In genomic region chr16:82504811-82505210, GRCh38 we compare ENCODE assay signal across 18 cellular contexts.
"Had no signal": no experiment of that assay in that cellular context is flagged by ENCODE, and none has a peak within 500 bp of the region (broad histone marks: within the 10 kb centered on the region; RNA-seq: fewer than 3 reads in every experiment).

No MANE protein-coding gene starts in this region.

- H3K9me3 ChIP-seq: psoas muscle had no signal

- H3K27me3 ChIP-seq: sigmoid colon had no signal

- ATAC-seq: effector memory CD8-positive, alpha-beta T cell; foreskin keratinocyte; left ventricle myocardium superior; psoas muscle had no signal

- H3K4me1 Mint-ChIP-seq: immature natural killer cell, naive B cell had no signal

- H3K4me1 ChIP-seq: esophagus squamous epithelium, foreskin keratinocyte, psoas muscle, sigmoid colon had no signal

- H3K4me3 ChIP-seq: esophagus squamous epithelium, lung, psoas muscle, sigmoid colon, skin epidermis had no signal

- H3K4me3 Mint-ChIP-seq: effector memory CD8-positive, alpha-beta T cell; immature natural killer cell; naive B cell; nephron progenitor cell had no signal

- H3K27ac ChIP-seq: esophagus squamous epithelium, foreskin keratinocyte, psoas muscle, sigmoid colon, skin epidermis had no signal

- H3K36me3 ChIP-seq: esophagus squamous epithelium, sigmoid colon had no signal

- H3K36me3 Mint-ChIP-seq: immature natural killer cell, naive B cell had no signal

- FAIRE-seq: keratinocyte had no signal

- DNase-seq: effector memory CD8-positive, alpha-beta T cell; esophagus squamous epithelium; foreskin keratinocyte; immature natural killer cell; left ventricle myocardium superior; mesenchymal stem cell; midbrain; naive B cell; nephron progenitor cell; psoas muscle; retina; sigmoid colon; stimulated activated CD4-positive, alpha-beta T cell treated with anti-CD3 and anti-CD28 coated beads, Interleukin-2, amount 100 ng/mL, for 24 hours; stimulated activated naive CD4-positive, alpha-beta T cell treated with Interleukin-2 at 50 U/mL for 16 hours; trophoblast cell had no signal

- H3K27ac Mint-ChIP-seq: effector memory CD8-positive, alpha-beta T cell; immature natural killer cell; naive B cell had no signal
